Comparison of ENCODE assay signal across 22 cellular contexts in genomic region chr7:41756783-41757182, GRCh38.
"Had no signal": no experiment of that assay in that cellular context is flagged by ENCODE, and none has a peak within 500 bp of the region (broad histone marks: within the 10 kb centered on the region; RNA-seq: fewer than 3 reads in every experiment).

No MANE protein-coding gene starts in this region.

- H3K36me3 Mint-ChIP-seq: T-cell had no signal

- H3K4me1 Mint-ChIP-seq: T-cell had no signal

- H3K36me3 ChIP-seq: MG63 had no signal

- H3K27ac ChIP-seq: HL-60, RWPE1 had no signal

- H3K4me3 ChIP-seq: MG63 had no signal

- H3K4me2 ChIP-seq: SK-N-SH had no signal

- H3K27me3 ChIP-seq: MG63 had no signal

- H3K27ac Mint-ChIP-seq: T-cell had no signal

- H3K27me3 Mint-ChIP-seq: T-cell had no signal

- DNase-seq: KBM-7, MG63, NCI-H1092, NCI-H1105 treated with DMSO at 0.1 percent for 48 hours, NCI-H1417 treated with DMSO at 0.1 percent for 48 hours, NCI-H146, NCI-H1694 treated with DMSO at 0.1 percent for 48 hours, NCI-H1930, NCI-H2081, NCI-H2107, NCI-H2227 treated with DMSO at 0.1 percent for 48 hours, NCI-H524, NCI-H526 treated with DMSO at 0.1 percent for 48 hours, NCI-H748 treated with DMSO at 0.1 percent for 48 hours, PC-3, SHP77, SK-N-SH, SW 1271, T-cell had no signal

- H3K4me3 Mint-ChIP-seq: T-cell had no signal

- H3K9ac ChIP-seq: SK-N-SH had no signal

- ATAC-seq: Panc1, PC-3, T-cell had no signal
